ENCODE assay signal across 18 cellular contexts in genomic region chr12:79835377-79835843, GRCh38.
"Had no signal": no experiment of that assay in that cellular context is flagged by ENCODE, and none has a peak within 500 bp of the region (broad histone marks: within the 10 kb centered on the region; RNA-seq: fewer than 3 reads in every experiment).

No MANE protein-coding gene starts in this region.

- DNase-seq: activated CD4-positive, alpha-beta memory T cell treated with anti-CD3 and anti-CD28 coated beads, Interleukin-2, amount 10 ng/mL, durations not matched to agents 7 days and 5 days; activated CD4-positive, alpha-beta T cell treated with anti-CD3 and anti-CD28 coated beads for 48 hours; activated CD4-positive, CD25-positive, alpha-beta regulatory T cell; activated CD8-positive, alpha-beta memory T cell treated with anti-CD3 and anti-CD28 coated beads, Interleukin-2, amount 10 ng/mL, durations not matched to agents 7 days and 5 days; activated naive CD4-positive, alpha-beta T cell treated with anti-CD3 and anti-CD28 coated beads for 36 hours; activated T-cell treated with anti-CD3 and anti-CD28 coated beads, Interleukin-2, amount 50 U/mL, for 1 hour; adrenal gland; cortex of kidney; effector CD8-positive, alpha-beta T cell; esophagus squamous epithelium; ovary; SHP77; sigmoid colon; stimulated activated CD4-positive, alpha-beta T cell treated with anti-CD3 and anti-CD28 coated beads, Interleukin-4, amount 100 ng/mL, for 24 hours; testis; upper lobe of left lung had no signal

- H3K4me3 ChIP-seq: adrenal gland, esophagus squamous epithelium, ovary, sigmoid colon, SK-N-MC, testis, upper lobe of left lung had no signal

- H3K27me3 ChIP-seq: adrenal gland, esophagus squamous epithelium, ovary, sigmoid colon, testis, upper lobe of left lung had no signal

- H3K27ac Mint-ChIP-seq: activated CD4-positive, alpha-beta memory T cell treated with anti-CD3 and anti-CD28 coated beads, Interleukin-2, amount 10 ng/mL, durations not matched to agents 7 days and 5 days; activated CD8-positive, alpha-beta memory T cell treated with anti-CD3 and anti-CD28 coated beads, Interleukin-2, amount 10 ng/mL, durations not matched to agents 7 days and 5 days; activated naive CD4-positive, alpha-beta T cell treated with anti-CD3 and anti-CD28 coated beads for 36 hours; stimulated activated memory B cell treated with anti-CD40 and anti-IgM and Interleukin-4, amounts not matched to agents 10 μg/mL and 1 μg/mL and 100 μg/mL, for 72 hours had no signal

- H3K27ac ChIP-seq: adrenal gland, ovary, sigmoid colon, SK-N-MC, testis, upper lobe of left lung had no signal

- H3K27me3 Mint-ChIP-seq: activated CD4-positive, alpha-beta memory T cell treated with anti-CD3 and anti-CD28 coated beads, Interleukin-2, amount 10 ng/mL, durations not matched to agents 7 days and 5 days; activated CD8-positive, alpha-beta memory T cell treated with anti-CD3 and anti-CD28 coated beads, Interleukin-2, amount 10 ng/mL, durations not matched to agents 7 days and 5 days; stimulated activated memory B cell treated with anti-CD40 and anti-IgM and Interleukin-4, amounts not matched to agents 10 μg/mL and 1 μg/mL and 100 μg/mL, for 72 hours had no signal

- H3K4me3 Mint-ChIP-seq: activated CD4-positive, alpha-beta memory T cell treated with anti-CD3 and anti-CD28 coated beads, Interleukin-2, amount 10 ng/mL, durations not matched to agents 7 days and 5 days; activated CD8-positive, alpha-beta memory T cell treated with anti-CD3 and anti-CD28 coated beads, Interleukin-2, amount 10 ng/mL, durations not matched to agents 7 days and 5 days; activated naive CD4-positive, alpha-beta T cell treated with anti-CD3 and anti-CD28 coated beads for 36 hours; stimulated activated memory B cell treated with anti-CD40 and anti-IgM and Interleukin-4, amounts not matched to agents 10 μg/mL and 1 μg/mL and 100 μg/mL, for 72 hours had no signal

- H3K4me1 ChIP-seq: testis had no signal

- ATAC-seq: activated CD8-positive, alpha-beta memory T cell treated with anti-CD3 and anti-CD28 coated beads, Interleukin-2, amount 10 ng/mL, durations not matched to agents 7 days and 5 days; stimulated activated memory B cell treated with anti-CD40 and anti-IgM and Interleukin-4, amounts not matched to agents 10 μg/mL and 1 μg/mL and 100 μg/mL, for 72 hours had no signal

- H3K36me3 ChIP-seq: adrenal gland, ovary had no signal

- H3K9me3 ChIP-seq: ovary, sigmoid colon, testis had no signal
